10 cellular contexts compared by ENCODE assay signal in the genomic region with DNA sequence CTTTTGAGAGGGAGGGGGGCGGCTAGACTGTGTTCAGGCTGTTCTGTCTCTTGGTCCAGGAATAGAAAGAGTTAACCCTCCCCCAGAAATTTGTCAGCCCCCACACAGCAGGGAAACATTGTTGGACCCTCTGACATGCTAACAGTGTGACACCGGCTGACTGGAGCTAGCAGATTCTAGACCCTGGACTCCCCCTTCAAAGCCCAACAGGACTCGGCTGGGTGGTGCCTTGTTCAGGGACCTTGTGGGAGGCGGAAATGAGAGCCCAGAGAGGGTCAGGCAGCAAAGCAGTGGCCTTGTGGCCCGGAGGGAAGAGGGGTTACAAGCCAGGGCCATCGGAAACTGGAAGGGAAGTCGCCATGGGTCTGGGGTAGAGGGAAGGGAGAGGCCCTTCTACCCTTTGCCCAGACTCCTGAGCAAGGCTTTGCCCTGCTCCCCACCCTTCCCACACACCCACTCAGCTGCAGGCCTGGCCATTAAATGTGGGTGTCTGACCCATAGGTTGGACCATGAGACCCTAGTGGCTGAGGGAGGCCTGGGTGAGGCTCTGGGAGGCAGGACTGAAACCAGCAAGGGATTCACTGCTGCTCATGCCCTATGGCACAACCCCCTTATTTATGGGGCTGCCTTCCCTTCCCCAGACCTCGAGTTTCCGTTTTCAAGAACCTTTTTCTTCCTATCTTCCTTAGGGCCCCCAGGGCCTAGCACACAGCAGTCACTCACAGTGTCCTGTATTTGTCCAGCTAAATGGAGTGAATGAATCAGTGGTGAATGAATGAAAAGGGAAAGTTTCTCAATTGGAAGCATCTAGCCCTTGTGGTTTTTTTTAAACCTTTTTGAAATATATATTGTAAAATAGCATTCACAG. TPM values are rescaled to one million over a fixed set of nuclear protein-coding genes. Genes with fewer than 3 reads are reported as not detected.
DNase-seq lines count a peak whose midpoint lies in the region; ATAC-seq, FAIRE-seq and TF ChIP-seq lines count a peak whose summit lies in the region.
"Had no signal": no experiment of that assay in that cellular context is flagged by ENCODE, and none has a peak within 500 bp of the region (broad histone marks: within the 10 kb centered on the region; RNA-seq: fewer than 3 reads in every experiment).

No MANE protein-coding gene starts in this region.

- H4K20me1 ChIP-seq in Karpas-422 (ENCODE audit: insufficient read depth, low read depth, low read length) (peaks cover 5% of the 10 kb centered on the region; the same call in 1 of the 2 replicates), H1 (replicated peaks in 1 of 2; ENCODE audit: control insufficient read depth in 1 of 2, insufficient read depth in 2 of 2, low read length in 2 of 2) (peaks cover 21 to 29% of the 10 kb centered on the region in 2 experiments), neural cell (ENCODE audit: insufficient read depth) (peaks cover 56% of the 10 kb centered on the region)

- no peak overlapping the region for H3K9ac ChIP-seq in Karpas-422 (ENCODE audit: low read length)
- no peak overlapping the region for H3K9ac ChIP-seq in H1 (replicated peaks in 1 of 4; ENCODE audit: extremely low read depth in 1 of 4, low read depth in 3 of 4, low read length in 3 of 4)
- H3K9ac ChIP-seq in neural cell (ENCODE audit: low read length), result peak overlapping the region; percentile 96

- peaks cover 25% of the 10 kb centered on the region for H3K4me1 ChIP-seq in CD4-positive, CD25-positive, alpha-beta regulatory T cell (ENCODE audit: control insufficient read depth, insufficient read depth, low read length, poor library complexity, severe bottlenecking)
- H3K4me1 ChIP-seq in Karpas-422 (ENCODE audit: low read length), result peaks cover 85% of the 10 kb centered on the region
- H3K4me1 ChIP-seq in H1 (replicated peaks in 1 of 4; ENCODE audit: control insufficient read depth in 3 of 4, insufficient read depth in 4 of 4, low read length in 3 of 4), result peaks cover 0 to 29% (median 17%) of the 10 kb centered on the region in 4 experiments; a peak in 6 of 7 replicates

- peaks cover 7% of the 10 kb centered on the region for H3K27me3 ChIP-seq in CD4-positive, CD25-positive, alpha-beta regulatory T cell (ENCODE audit: control insufficient read depth, insufficient read depth, low read length)
- H3K27me3 ChIP-seq in Karpas-422 (ENCODE audit: low read length) (no peaks in the 10 kb centered on the region), H1 (replicated peaks in 1 of 4; ENCODE audit: control insufficient read depth in 3 of 4, extremely low read depth in 1 of 4, insufficient read depth in 3 of 4, low read length in 3 of 4) (peaks cover 68 to 84% (median 81%) of the 10 kb centered on the region in 4 experiments), neural cell (ENCODE audit: insufficient read depth, low read depth, low read length) (no peaks in the 10 kb centered on the region)

- peaks cover 83% of the 10 kb centered on the region for H3K79me2 ChIP-seq in Karpas-422 (ENCODE audit: low read length)
- no peaks in the 10 kb centered on the region for H3K79me2 ChIP-seq in H1 (ENCODE audit: control insufficient read depth in 1 of 2, insufficient read depth in 2 of 2, low read length in 2 of 2)
- peaks cover 81% of the 10 kb centered on the region for H3K79me2 ChIP-seq in neural cell (replicated peaks; ENCODE audit: insufficient read depth, low read length)

- no peak overlapping the region for H3K27ac ChIP-seq in CD4-positive, CD25-positive, alpha-beta regulatory T cell (ENCODE audit: insufficient read depth, low read length, poor library complexity, severe bottlenecking)
- H3K27ac ChIP-seq in Karpas-422 (ENCODE audit: low read length) (peak overlapping the region; percentile 6), H1 (ENCODE audit: low read depth, low read length) (no peak overlapping the region), neural cell (ENCODE audit: low read length) (peak overlapping the region; percentile 98)

- POLR2A ChIA-PET in H1 (lab: Charles Lee; ENCODE audit: partially characterized antibody), result interaction anchor here (0.9 to 2.1 kb wide), 5 partner anchors 14 to 59 kb away, joined by 3 to 6 read pairs (median 4); no protein-coding TSS in a partner anchor

- H3K4me2 ChIP-seq in Karpas-422 (ENCODE audit: low read depth, low read length, poor library complexity, severe bottlenecking) (no peak overlapping the region), H1 (ENCODE audit: insufficient read depth in 1 of 2, low read depth in 2 of 2, low read length in 2 of 2) (peak overlapping the region; percentile 80 to 99), neural cell (ENCODE audit: low read length) (peak overlapping the region; percentile 99)

- no peak overlapping the region for H3K14ac ChIP-seq in H1 (ENCODE audit: insufficient read length)

- H3K4me1 Mint-ChIP-seq in CD4-positive, CD25-positive, alpha-beta regulatory T cell, result peaks cover 0 to 48% (median 23%) of the 10 kb centered on the region in 4 donors

- H2AK5ac ChIP-seq in H1 (ENCODE audit: low read depth, low read length), result peak overlapping the region; percentile 60; the same call in 1 of the 2 replicates

- peaks cover 7% of the 10 kb centered on the region; the same call in 1 of the 2 replicates for H3K23me2 ChIP-seq in H1 (ENCODE audit: low read depth, low read length)

- H3K9me3 Mint-ChIP-seq in CD4-positive, CD25-positive, alpha-beta regulatory T cell, result peaks cover 0 to 2% (median 0%) of the 10 kb centered on the region in 7 donors

- no peak overlapping the region for H4K91ac ChIP-seq in H1 (replicated peaks; ENCODE audit: insufficient read length, low read length)

- no peaks in the 10 kb centered on the region for H3K9me2 ChIP-seq in Karpas-422 (replicated peaks; ENCODE audit: insufficient read depth, low read length)
- no peaks in the 10 kb centered on the region for H3K9me2 ChIP-seq in neural cell (ENCODE audit: insufficient read depth, low read length)

- TF ChIP-seq EP300 in H1 (IDR thresholded peaks at IDR 0.05; ENCODE audit: borderline replicate concordance in 1 of 2, low read depth in 2 of 2, low read length in 2 of 2) (no peak), neural cell (conservative IDR thresholded peaks at IDR 0.05; ENCODE audit: poor library complexity, severe bottlenecking) (no peak)

- DNase-seq in CD4-positive, CD25-positive, alpha-beta regulatory T cell, result no peak
- DNase-seq in Karpas-422 (no peak), H1 (ENCODE audit: low read depth in 1 of 2, low spot score in 2 of 2) (no peak), kidney tubule cell (ENCODE audit: low spot score) (no peak)
- DNase-seq: effector memory CD4-positive, alpha-beta T cell; NCI-H446 treated with DMSO at 0.1 percent for 48 hours had no signal

- H3K36me3 Mint-ChIP-seq in CD4-positive, CD25-positive, alpha-beta regulatory T cell, result peaks cover 4% of the 10 kb centered on the region

- peaks cover 24% of the 10 kb centered on the region for H3K27me3 Mint-ChIP-seq in CD4-positive, CD25-positive, alpha-beta regulatory T cell

- TF ChIP-seq POLR2A in H1 (IDR thresholded peaks at IDR 0.05; ENCODE audit: control extremely low read depth in 1 of 2, low read depth in 2 of 2, low read length in 2 of 2), result no peak

- no peak for TF ChIP-seq CTCF in H1 (IDR thresholded peaks at IDR 0.05; ENCODE audit: control extremely low read depth in 1 of 3, insufficient read depth in 1 of 3, low read depth in 1 of 3, low read length in 3 of 3)
- TF ChIP-seq CTCF in neural cell (IDR thresholded peaks at IDR 0.05; ENCODE audit: poor library complexity, severe bottlenecking), result no peak

- peak overlapping the region; percentile 5 to 74 (median 42) for H3K27ac Mint-ChIP-seq in CD4-positive, CD25-positive, alpha-beta regulatory T cell

- no peaks in the 10 kb centered on the region for H3K36me3 ChIP-seq in CD4-positive, CD25-positive, alpha-beta regulatory T cell (ENCODE audit: control insufficient read depth, insufficient read depth, low read length)
- no peaks in the 10 kb centered on the region for H3K36me3 ChIP-seq in Karpas-422 (ENCODE audit: insufficient read depth, low read length)
- peaks cover 0 to 3% (median 0%) of the 10 kb centered on the region in 4 experiments; a peak in 1 of 8 replicates for H3K36me3 ChIP-seq in H1 (ENCODE audit: control insufficient read depth in 2 of 4, insufficient read depth in 4 of 4, low read length in 3 of 4)
- H3K36me3 ChIP-seq in neural cell (ENCODE audit: insufficient read depth, low read length), result no peaks in the 10 kb centered on the region

- H2AFZ ChIP-seq in Karpas-422 (ENCODE audit: low read length) (no peak overlapping the region), H1 (ENCODE audit: low read length) (no peak overlapping the region), neural cell (ENCODE audit: low read depth, low read length) (no peak overlapping the region)

- TF ChIP-seq RAD21 in H1 (IDR thresholded peaks at IDR 0.05 in 1 of 2, conservative IDR thresholded peaks at IDR 0.05 in 1 of 2; ENCODE audit: low read depth in 2 of 2, low read length in 2 of 2) (no peak), neural cell (conservative IDR thresholded peaks at IDR 0.05) (no peak)

- H3K4me3 Mint-ChIP-seq in CD4-positive, CD25-positive, alpha-beta regulatory T cell, result peak overlapping the region in 3 of 4 donors; percentile 31 to 58 (median 48)

- H3K79me1 ChIP-seq in H1 (ENCODE audit: low read depth, low read length), result no peaks in the 10 kb centered on the region

- no peak overlapping the region for H2BK12ac ChIP-seq in H1 (ENCODE audit: low read depth, low read length)

- 15% methylated on average over 7 of the region's 9 CpGs; no CpG with 5 or more reads in 1 of the 2 experiments for WGBS in H1 (ENCODE audit: extremely low coverage in 1 of 2, insufficient coverage in 1 of 2, insufficient read length in 1 of 2, insufficient replicate concordance in 2 of 2, low coverage in 1 of 2, low lambda C conversion rate in 2 of 2, missing lambda C conversion rate in 1 of 2), 2 experiments

- H3K9me3 ChIP-seq in CD4-positive, CD25-positive, alpha-beta regulatory T cell (ENCODE audit: control insufficient read depth in 2 of 2, low read length in 2 of 2), result no peaks in the 10 kb centered on the region
- no peaks in the 10 kb centered on the region for H3K9me3 ChIP-seq in Karpas-422 (ENCODE audit: low read length)
- H3K9me3 ChIP-seq in H1 (ENCODE audit: insufficient read depth in 2 of 2, low read depth in 1 of 2, low read length in 1 of 2), result no peaks in the 10 kb centered on the region
- no peaks in the 10 kb centered on the region for H3K9me3 ChIP-seq in neural cell (ENCODE audit: low read length)

- H2BK20ac ChIP-seq in H1 (ENCODE audit: low read length), result no peak overlapping the region

- no peak overlapping the region for H4K8ac ChIP-seq in H1 (ENCODE audit: extremely low read depth, insufficient read depth, low read length)

- H4K5ac ChIP-seq in H1 (ENCODE audit: insufficient read length, low read depth, low read length), result no peak overlapping the region

- no peak overlapping the region for H2BK15ac ChIP-seq in H1 (ENCODE audit: low read length)

- H2BK120ac ChIP-seq in H1 (replicated peaks; ENCODE audit: low read depth, low read length), result no peak overlapping the region

- no peak overlapping the region for H3K56ac ChIP-seq in H1 (replicated peaks; ENCODE audit: insufficient read length, low read depth, low read length)

- H3K4ac ChIP-seq in H1 (replicated peaks; ENCODE audit: insufficient read length, low read depth, low read length), result no peak overlapping the region

- no peak overlapping the region for H3K23ac ChIP-seq in H1 (ENCODE audit: insufficient read length)

- no peak overlapping the region for H3K4me3 ChIP-seq in CD4-positive, CD25-positive, alpha-beta regulatory T cell (ENCODE audit: low read depth, low read length)
- H3K4me3 ChIP-seq in Karpas-422 (ENCODE audit: low read length) (no peak overlapping the region), H1 (ENCODE audit: extremely low read depth in 1 of 4, insufficient read depth in 2 of 4, low read depth in 3 of 4, low read length in 4 of 4) (peak overlapping the region in 2 of 4 experiments; percentile 39 to 68; a peak in 4 of 8 replicates), neural cell (ENCODE audit: low read length) (peak overlapping the region; percentile 98)

- H2BK5ac ChIP-seq in H1 (ENCODE audit: low read depth, low read length), result no peak overlapping the region

- ATAC-seq in CD4-positive, CD25-positive, alpha-beta regulatory T cell (ENCODE audit: low read depth in 2 of 2), result no peak
- ATAC-seq in GM21515 (IDR thresholded peaks at IDR 0.05; ENCODE audit: unreplicated experiment) (no peak), HG03432 (IDR thresholded peaks at IDR 0.05; ENCODE audit: unreplicated experiment) (no peak), GM21723 (IDR thresholded peaks at IDR 0.05; ENCODE audit: unreplicated experiment) (no peak)

- H3F3A ChIP-seq in neural cell (ENCODE audit: insufficient read depth, low read length, poor library complexity, severe bottlenecking), result peaks cover 3% of the 10 kb centered on the region

- FAIRE-seq in H1 (lab: Jason Lieb, UNC), result no peak

- H3K18ac ChIP-seq in H1 (ENCODE audit: extremely low read depth, low read length), result no peak overlapping the region

- CTCF ChIA-PET in H1 (lab: Charles Lee; ENCODE audit: partially characterized antibody), result interaction anchor here (0.7 to 6.1 kb wide), 11 partner anchors 11 to 371 kb away, joined by 3 to 79 read pairs (median 3); no protein-coding TSS in a partner anchor

RNA-seq across cellular contexts. Expression of a gene that starts 44.8 kb away (rescaled TPM):
- total RNA-seq in CD4-positive, CD25-positive, alpha-beta regulatory T cell, result 11.4 TPM
- 1 to 10 TPM in 3 of 4 donors, under 1 TPM in 1; 0.80 to 1.2 (median 1.1) TPM for polyA plus RNA-seq in CD4-positive, CD25-positive, alpha-beta regulatory T cell
- 18.2 and 35.1 TPM in 2 replicates for total RNA-seq in Karpas-422 (2014; rRNA removed; shearing (Covaris generic); ENCODE audit: low replicate concordance)
- 0.80 and 1.2 TPM in 2 replicates for total RNA-seq in H1 (2021; fragmentation: NEBNext Ultra II Directional; extraction: Animal tissue kit (Norgen Biotek cat#: 25700))
- polyA plus RNA-seq in H1 (2011; rRNA removed) (0.39 and 0.57 TPM in 2 replicates), neural cell (16.9 and 21.0 TPM in 2 replicates)
- 0.45 TPM for polyA plus RNA-seq in H1 (2011; cell fraction: cytosol; rRNA removed)
- 1.5 TPM for polyA plus RNA-seq in H1 (2011; cell fraction: nucleus; rRNA removed)
- 0.89 to 1.6 TPM (median 1.1 TPM) in 4 replicates for polyA plus RNA-seq in H1 (2012, experiment 1 of 2)
- polyA plus RNA-seq in H1 (2012, experiment 2 of 2), result 0.58 TPM
- 0.71 TPM for polyA plus RNA-seq in H1 (2013, experiment 1 of 2)
- 0.57 TPM for polyA plus RNA-seq in H1 (2013, experiment 2 of 2)
- polyA minus RNA-seq in H1 (2011; rRNA and poly(A)+ RNA removed), result 0.13 and 0.22 TPM in 2 replicates
- 0.73 TPM for polyA minus RNA-seq in H1 (2011; cell fraction: cytosol; rRNA and poly(A)+ RNA removed)
- 1.4 TPM for polyA minus RNA-seq in H1 (2011; cell fraction: nucleus; rRNA and poly(A)+ RNA removed)
- 54.1 and 59.6 TPM in 2 replicates for polyA minus RNA-seq in neural cell

Comparison
In these comparisons a context has a peak if more than half of its experiments do, and no peak if none do; other contexts are left out.
1. H3K27ac ChIP-seq: peak in Karpas-422 (single experiment) and neural cell (single experiment); none in CD4-positive, CD25-positive, alpha-beta regulatory T cell (single experiment) and H1 (single experiment).